In genomic region chr2:98445708-98446577, GRCh38 we compare ENCODE assay signal across 1 cellular context.
TF ChIP-seq lines count a peak whose summit lies in the region.

No MANE protein-coding gene starts in this region.

TF ChIP-seq in HepG2, 621 proteins besides CTCF, POLR2A, EP300 and RAD21 (continued from another document and continues in another):
- TF ChIP-seq CSRNP2 (CRISPR knock-in tag; conservative IDR thresholded peaks at IDR 0.05; ENCODE audit: low read depth) (no peak), ZNF441 (CRISPR knock-in tag; IDR thresholded peaks at IDR 0.05; ENCODE audit: borderline replicate concordance) (peak; percentile 22; the same call in 1 of the 2 replicates), HNF1B (CRISPR knock-in tag; IDR thresholded peaks at IDR 0.05) (peak; percentile 74; the same call in 1 of the 2 replicates), ZFY (CRISPR knock-in tag; IDR thresholded peaks at IDR 0.05) (no peak), MAFF (IDR thresholded peaks at IDR 0.05; ENCODE audit: low read depth, low read length) (0 out of 2 replicates have a peak, but pooled peaks have one; percentile 11), ZNF674 (CRISPR knock-in tag; IDR thresholded peaks at IDR 0.05; ENCODE audit: low read depth) (0 out of 2 replicates have a peak, but pooled peaks have one; percentile 45), ZNF501 (CRISPR knock-in tag; IDR thresholded peaks at IDR 0.05) (peak; percentile 70; the same call in 1 of the 2 replicates), ZFX (CRISPR knock-in tag; IDR thresholded peaks at IDR 0.05; ENCODE audit: low read depth) (peak; percentile 3; the same call in 1 of the 2 replicates), ZNF816 (CRISPR knock-in tag; IDR thresholded peaks at IDR 0.05; ENCODE audit: borderline replicate concordance) (0 out of 2 replicates have a peak, but pooled peaks have one; percentile 53), ZNF761 (CRISPR knock-in tag; conservative IDR thresholded peaks at IDR 0.05) (peak; percentile 36; the same call in 1 of the 2 replicates), ZNF546 (CRISPR knock-in tag; conservative IDR thresholded peaks at IDR 0.05) (0 out of 2 replicates have a peak, but pooled peaks have one; percentile 3), REXO4 (CRISPR knock-in tag; IDR thresholded peaks at IDR 0.05; ENCODE audit: borderline replicate concordance) (no peak), CERS6 (CRISPR knock-in tag; IDR thresholded peaks at IDR 0.05) (no peak), HOXA9 (CRISPR knock-in tag; IDR thresholded peaks at IDR 0.05; ENCODE audit: borderline replicate concordance) (no peak), AGO1 (IDR thresholded peaks at IDR 0.05; ENCODE audit: low read depth, low read length, poor library complexity, severe bottlenecking) (no peak), RARA (CRISPR knock-in tag; IDR thresholded peaks at IDR 0.05) (0 out of 2 replicates have a peak, but pooled peaks have one; percentile 39), PHF8 (CRISPR knock-in tag; IDR thresholded peaks at IDR 0.05) (peak; percentile 10; the same call in 1 of the 2 replicates)
- TF ChIP-seq, protein P1, sequence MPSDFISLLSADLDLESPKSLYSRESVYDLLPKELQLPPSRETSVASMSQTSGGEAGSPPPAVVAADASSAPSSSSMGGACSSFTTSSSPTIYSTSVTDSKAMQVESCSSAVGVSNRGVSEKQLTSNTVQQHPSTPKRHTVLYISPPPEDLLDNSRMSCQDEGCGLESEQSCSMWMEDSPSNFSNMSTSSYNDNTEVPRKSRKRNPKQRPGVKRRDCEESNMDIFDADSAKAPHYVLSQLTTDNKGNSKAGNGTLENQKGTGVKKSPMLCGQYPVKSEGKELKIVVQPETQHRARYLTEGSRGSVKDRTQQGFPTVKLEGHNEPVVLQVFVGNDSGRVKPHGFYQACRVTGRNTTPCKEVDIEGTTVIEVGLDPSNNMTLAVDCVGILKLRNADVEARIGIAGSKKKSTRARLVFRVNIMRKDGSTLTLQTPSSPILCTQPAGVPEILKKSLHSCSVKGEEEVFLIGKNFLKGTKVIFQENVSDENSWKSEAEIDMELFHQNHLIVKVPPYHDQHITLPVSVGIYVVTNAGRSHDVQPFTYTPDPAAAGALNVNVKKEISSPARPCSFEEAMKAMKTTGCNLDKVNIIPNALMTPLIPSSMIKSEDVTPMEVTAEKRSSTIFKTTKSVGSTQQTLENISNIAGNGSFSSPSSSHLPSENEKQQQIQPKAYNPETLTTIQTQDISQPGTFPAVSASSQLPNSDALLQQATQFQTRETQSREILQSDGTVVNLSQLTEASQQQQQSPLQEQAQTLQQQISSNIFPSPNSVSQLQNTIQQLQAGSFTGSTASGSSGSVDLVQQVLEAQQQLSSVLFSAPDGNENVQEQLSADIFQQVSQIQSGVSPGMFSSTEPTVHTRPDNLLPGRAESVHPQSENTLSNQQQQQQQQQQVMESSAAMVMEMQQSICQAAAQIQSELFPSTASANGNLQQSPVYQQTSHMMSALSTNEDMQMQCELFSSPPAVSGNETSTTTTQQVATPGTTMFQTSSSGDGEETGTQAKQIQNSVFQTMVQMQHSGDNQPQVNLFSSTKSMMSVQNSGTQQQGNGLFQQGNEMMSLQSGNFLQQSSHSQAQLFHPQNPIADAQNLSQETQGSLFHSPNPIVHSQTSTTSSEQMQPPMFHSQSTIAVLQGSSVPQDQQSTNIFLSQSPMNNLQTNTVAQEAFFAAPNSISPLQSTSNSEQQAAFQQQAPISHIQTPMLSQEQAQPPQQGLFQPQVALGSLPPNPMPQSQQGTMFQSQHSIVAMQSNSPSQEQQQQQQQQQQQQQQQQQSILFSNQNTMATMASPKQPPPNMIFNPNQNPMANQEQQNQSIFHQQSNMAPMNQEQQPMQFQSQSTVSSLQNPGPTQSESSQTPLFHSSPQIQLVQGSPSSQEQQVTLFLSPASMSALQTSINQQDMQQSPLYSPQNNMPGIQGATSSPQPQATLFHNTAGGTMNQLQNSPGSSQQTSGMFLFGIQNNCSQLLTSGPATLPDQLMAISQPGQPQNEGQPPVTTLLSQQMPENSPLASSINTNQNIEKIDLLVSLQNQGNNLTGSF (CRISPR knock-in tag; IDR thresholded peaks at IDR 0.05): no peak
- TF ChIP-seq, protein P2, sequence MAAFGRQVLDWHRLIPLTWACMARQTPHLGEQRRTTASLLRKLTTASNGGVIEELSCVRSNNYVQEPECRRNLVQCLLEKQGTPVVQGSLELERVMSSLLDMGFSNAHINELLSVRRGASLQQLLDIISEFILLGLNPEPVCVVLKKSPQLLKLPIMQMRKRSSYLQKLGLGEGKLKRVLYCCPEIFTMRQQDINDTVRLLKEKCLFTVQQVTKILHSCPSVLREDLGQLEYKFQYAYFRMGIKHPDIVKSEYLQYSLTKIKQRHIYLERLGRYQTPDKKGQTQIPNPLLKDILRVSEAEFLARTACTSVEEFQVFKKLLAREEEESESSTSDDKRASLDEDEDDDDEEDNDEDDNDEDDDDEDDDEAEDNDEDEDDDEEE (CRISPR knock-in tag; IDR thresholded peaks at IDR 0.05): peak; percentile 23; the same call in 1 of the 2 replicates
- TF ChIP-seq, protein P3, sequence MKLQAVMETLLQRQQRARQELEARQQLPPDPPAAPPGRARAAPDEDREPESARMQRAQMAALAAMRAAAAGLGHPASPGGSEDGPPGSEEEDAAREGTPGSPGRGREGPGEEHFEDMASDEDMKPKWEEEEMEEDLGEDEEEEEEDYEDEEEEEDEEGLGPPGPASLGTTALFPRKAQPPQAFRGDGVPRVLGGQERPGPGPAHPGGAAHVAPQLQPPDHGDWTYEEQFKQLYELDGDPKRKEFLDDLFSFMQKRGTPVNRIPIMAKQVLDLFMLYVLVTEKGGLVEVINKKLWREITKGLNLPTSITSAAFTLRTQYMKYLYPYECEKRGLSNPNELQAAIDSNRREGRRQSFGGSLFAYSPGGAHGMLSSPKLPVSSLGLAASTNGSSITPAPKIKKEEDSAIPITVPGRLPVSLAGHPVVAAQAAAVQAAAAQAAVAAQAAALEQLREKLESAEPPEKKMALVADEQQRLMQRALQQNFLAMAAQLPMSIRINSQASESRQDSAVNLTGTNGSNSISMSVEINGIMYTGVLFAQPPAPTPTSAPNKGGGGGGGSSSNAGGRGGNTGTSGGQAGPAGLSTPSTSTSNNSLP (IDR thresholded peaks at IDR 0.05; ENCODE audit: low read depth, low read length): no peak
- TF ChIP-seq, protein P4, sequence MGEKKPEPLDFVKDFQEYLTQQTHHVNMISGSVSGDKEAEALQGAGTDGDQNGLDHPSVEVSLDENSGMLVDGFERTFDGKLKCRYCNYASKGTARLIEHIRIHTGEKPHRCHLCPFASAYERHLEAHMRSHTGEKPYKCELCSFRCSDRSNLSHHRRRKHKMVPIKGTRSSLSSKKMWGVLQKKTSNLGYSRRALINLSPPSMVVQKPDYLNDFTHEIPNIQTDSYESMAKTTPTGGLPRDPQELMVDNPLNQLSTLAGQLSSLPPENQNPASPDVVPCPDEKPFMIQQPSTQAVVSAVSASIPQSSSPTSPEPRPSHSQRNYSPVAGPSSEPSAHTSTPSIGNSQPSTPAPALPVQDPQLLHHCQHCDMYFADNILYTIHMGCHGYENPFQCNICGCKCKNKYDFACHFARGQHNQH (CRISPR knock-in tag; IDR thresholded peaks at IDR 0.05): no peak
- TF ChIP-seq, protein P5, sequence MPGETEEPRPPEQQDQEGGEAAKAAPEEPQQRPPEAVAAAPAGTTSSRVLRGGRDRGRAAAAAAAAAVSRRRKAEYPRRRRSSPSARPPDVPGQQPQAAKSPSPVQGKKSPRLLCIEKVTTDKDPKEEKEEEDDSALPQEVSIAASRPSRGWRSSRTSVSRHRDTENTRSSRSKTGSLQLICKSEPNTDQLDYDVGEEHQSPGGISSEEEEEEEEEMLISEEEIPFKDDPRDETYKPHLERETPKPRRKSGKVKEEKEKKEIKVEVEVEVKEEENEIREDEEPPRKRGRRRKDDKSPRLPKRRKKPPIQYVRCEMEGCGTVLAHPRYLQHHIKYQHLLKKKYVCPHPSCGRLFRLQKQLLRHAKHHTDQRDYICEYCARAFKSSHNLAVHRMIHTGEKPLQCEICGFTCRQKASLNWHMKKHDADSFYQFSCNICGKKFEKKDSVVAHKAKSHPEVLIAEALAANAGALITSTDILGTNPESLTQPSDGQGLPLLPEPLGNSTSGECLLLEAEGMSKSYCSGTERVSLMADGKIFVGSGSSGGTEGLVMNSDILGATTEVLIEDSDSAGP (CRISPR knock-in tag; IDR thresholded peaks at IDR 0.05; ENCODE audit: borderline replicate concordance): 0 out of 2 replicates have a peak, but pooled peaks have one; percentile 28
- TF ChIP-seq, protein P6, sequence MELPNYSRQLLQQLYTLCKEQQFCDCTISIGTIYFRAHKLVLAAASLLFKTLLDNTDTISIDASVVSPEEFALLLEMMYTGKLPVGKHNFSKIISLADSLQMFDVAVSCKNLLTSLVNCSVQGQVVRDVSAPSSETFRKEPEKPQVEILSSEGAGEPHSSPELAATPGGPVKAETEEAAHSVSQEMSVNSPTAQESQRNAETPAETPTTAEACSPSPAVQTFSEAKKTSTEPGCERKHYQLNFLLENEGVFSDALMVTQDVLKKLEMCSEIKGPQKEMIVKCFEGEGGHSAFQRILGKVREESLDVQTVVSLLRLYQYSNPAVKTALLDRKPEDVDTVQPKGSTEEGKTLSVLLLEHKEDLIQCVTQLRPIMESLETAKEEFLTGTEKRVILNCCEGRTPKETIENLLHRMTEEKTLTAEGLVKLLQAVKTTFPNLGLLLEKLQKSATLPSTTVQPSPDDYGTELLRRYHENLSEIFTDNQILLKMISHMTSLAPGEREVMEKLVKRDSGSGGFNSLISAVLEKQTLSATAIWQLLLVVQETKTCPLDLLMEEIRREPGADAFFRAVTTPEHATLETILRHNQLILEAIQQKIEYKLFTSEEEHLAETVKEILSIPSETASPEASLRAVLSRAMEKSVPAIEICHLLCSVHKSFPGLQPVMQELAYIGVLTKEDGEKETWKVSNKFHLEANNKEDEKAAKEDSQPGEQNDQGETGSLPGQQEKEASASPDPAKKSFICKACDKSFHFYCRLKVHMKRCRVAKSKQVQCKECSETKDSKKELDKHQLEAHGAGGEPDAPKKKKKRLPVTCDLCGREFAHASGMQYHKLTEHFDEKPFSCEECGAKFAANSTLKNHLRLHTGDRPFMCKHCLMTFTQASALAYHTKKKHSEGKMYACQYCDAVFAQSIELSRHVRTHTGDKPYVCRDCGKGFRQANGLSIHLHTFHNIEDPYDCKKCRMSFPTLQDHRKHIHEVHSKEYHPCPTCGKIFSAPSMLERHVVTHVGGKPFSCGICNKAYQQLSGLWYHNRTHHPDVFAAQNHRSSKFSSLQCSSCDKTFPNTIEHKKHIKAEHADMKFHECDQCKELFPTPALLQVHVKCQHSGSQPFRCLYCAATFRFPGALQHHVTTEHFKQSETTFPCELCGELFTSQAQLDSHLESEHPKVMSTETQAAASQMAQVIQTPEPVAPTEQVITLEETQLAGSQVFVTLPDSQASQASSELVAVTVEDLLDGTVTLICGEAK (IDR thresholded peaks at IDR 0.05): no peak
- TF ChIP-seq, protein P6 (CRISPR knock-in tag; IDR thresholded peaks at IDR 0.05): no peak
